Comparison of ENCODE assay signal across 11 cellular contexts in the genomic region with DNA sequence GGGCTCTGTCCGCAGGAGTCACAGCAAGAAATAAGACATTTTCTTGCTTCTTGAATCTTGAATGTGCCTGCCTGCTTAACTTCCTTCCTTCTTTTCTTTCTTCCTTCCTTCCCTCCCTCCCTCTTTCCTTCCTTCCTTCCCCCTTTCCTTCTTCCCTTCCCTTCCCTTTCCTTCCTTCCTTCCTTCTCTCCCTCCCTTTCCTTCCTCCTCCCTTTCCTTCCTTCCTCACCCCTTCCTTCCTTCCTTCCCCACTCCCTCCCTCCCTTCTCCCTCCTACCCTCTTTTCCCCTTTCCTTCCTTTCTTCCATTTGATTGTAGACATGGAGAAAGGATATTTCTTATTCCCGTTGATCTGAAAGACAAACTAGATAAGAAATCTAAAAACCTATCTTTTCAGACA.
"Had no signal": no experiment of that assay in that cellular context is flagged by ENCODE, and none has a peak within 500 bp of the region (broad histone marks: within the 10 kb centered on the region; RNA-seq: fewer than 3 reads in every experiment).

No MANE protein-coding gene starts in this region.

- H3K4me3 Mint-ChIP-seq: GM23338, H9, HFFc6 had no signal

- ATAC-seq: GM23338, HCT116 had no signal

- H3K27ac Mint-ChIP-seq: GM23338, H9, HFFc6 had no signal

- H3K4me3 ChIP-seq: GM23248, GM23338, HAP-1 had no signal

- H2AFZ ChIP-seq: GM23248, GM23338 had no signal

- H3K9ac ChIP-seq: GM23248 had no signal

- DNase-seq: GM23248, GOT3, H7, H9, HCEC 1CT, HFFc6 had no signal

- H3K36me3 ChIP-seq: HAP-1 had no signal

- FAIRE-seq: H1, H54 had no signal

- H3K9me3 Mint-ChIP-seq: GM23338, H9 had no signal

- H3K4me2 ChIP-seq: GM23338 had no signal

- H3K4me1 ChIP-seq: HAP-1 had no signal

- H3K9me3 ChIP-seq: HAP-1 had no signal

- H3K27ac ChIP-seq: GM23248 had no signal
